Comparison of ENCODE assay signal across 1 cellular context in the genomic region with DNA sequence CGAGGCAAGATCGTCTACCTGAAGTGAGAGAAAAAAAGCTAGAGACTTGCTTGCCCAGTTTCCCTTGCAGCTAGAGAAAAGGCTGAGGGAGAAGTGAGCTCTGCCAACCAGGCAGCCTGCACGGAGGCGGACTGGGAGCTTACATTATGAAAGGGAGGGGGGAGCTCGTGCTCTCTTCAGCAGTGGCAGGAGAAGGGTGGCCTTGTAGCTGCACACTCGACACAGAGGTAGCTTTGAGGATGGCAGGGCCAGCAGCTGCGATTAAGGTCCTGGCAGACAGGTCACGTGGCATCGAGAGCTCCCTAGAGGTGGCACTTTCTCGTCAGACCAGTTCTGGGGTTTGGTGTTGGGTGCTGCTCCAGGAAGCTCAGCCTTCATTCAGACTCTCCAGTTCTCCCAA.
TF ChIP-seq lines count a peak whose summit lies in the region.

No MANE protein-coding gene starts in this region.

TF ChIP-seq in HCT116, 20 proteins besides CTCF, POLR2A, EP300 and RAD21 (continued from another document):
- TF ChIP-seq TCF7L2 (IDR thresholded peaks at IDR 0.05; ENCODE audit: borderline replicate concordance, extremely low read depth, insufficient read depth, insufficient read length) (no peak), SP1 (IDR thresholded peaks at IDR 0.05; ENCODE audit: low read depth) (no peak)
